ENCODE assay signal across 10 cellular contexts in the genomic region with DNA sequence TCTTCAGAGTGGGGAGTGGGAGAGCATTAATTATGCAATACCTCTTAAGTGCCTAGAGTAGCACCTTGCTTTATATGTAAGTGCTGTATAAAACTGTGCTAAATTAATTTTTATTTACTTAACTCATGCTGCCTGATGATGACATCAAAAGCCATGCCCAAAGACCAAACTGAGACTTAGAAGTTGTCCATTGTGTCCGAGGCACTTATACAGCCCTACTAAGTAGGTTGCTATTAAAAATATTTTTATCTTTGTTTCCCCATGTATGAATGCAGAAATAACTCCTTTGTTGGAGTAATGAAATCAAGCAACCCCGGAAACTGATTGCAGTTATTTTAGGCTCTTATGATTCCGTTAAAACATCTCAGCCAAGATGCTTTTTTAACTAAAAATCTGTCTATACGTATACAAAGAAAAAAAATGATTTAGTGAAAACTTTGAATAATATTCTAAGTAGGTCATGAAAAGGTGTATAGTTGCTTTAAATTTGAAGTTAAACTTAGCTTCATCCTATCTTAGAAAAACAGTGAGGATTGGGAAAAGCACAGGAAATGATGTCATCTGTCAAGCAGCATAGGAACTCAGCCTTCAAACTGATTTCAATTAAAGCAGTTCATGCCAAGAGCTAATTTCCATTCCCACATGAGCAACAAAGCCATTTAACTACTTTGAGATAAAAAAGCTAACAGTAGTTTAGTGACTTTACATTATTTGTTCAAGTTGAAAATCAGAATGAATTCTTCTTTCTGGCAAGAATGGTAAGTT. TPM values are rescaled to one million over a fixed set of nuclear protein-coding genes. Genes with fewer than 3 reads are reported as not detected.
A peak's percentile ranks its signal among the peaks of the same experiment; 100 is the strongest.
DNase-seq lines count a peak whose midpoint lies in the region; ATAC-seq and TF ChIP-seq lines count a peak whose summit lies in the region.
"Had no signal": no experiment of that assay in that cellular context is flagged by ENCODE, and none has a peak within 500 bp of the region (broad histone marks: within the 10 kb centered on the region; RNA-seq: fewer than 3 reads in every experiment).

No MANE protein-coding gene starts in this region.

- no peak overlapping the region for H3K9ac ChIP-seq in PC-3 (ENCODE audit: low read length)
- H3K9ac ChIP-seq in mesenchymal stem cell (ENCODE audit: low read length) = peak overlapping the region; percentile 55

- no peak overlapping the region for H3K4me3 ChIP-seq in PC-3 (ENCODE audit: low read length)
- no peak overlapping the region for H3K4me3 ChIP-seq in epithelial cell of esophagus (ENCODE audit: low read length)
- no peak overlapping the region for H3K4me3 ChIP-seq in mesenchymal stem cell (ENCODE audit: insufficient read depth in 1 of 2, low read depth in 1 of 2, low read length in 2 of 2)

- no peaks in the 10 kb centered on the region for H3K36me3 Mint-ChIP-seq in T-helper 2 cell treated with Interferon-gamma antibody and Interleukin-4, amounts not matched to agents 5 μg/mL and 100 μg/mL, for 36 hours (ENCODE audit: low read depth)
- H3K36me3 Mint-ChIP-seq in activated naive CD8-positive, alpha-beta T cell treated with anti-CD3 and anti-CD28 coated beads, Interleukin-2, amount 50 U/mL, for 24 hours (ENCODE audit: low read depth) = no peaks in the 10 kb centered on the region

- H3K27me3 ChIP-seq in PC-3 (ENCODE audit: low read length) = no peaks in the 10 kb centered on the region
- H3K27me3 ChIP-seq in mesenchymal stem cell (ENCODE audit: control insufficient read depth in 1 of 2, insufficient read depth in 1 of 2, low read length in 2 of 2) = no peaks in the 10 kb centered on the region

- no peak for ATAC-seq in PC-3
- ATAC-seq in activated naive CD8-positive, alpha-beta T cell treated with anti-CD3 and anti-CD28 coated beads, Interleukin-2, amount 50 U/mL, for 24 hours = no peak

- no TSS peak for BruUV-seq in PC-3 (replicated peaks; lab: Mats Ljungman, UMichigan)

- no peak overlapping the region for H3K23ac ChIP-seq in mesenchymal stem cell (ENCODE audit: low read length in 2 of 2)

- H3K79me1 ChIP-seq in mesenchymal stem cell (replicated peaks; ENCODE audit: low read length, poor library complexity, severe bottlenecking) = peaks cover 19% of the 10 kb centered on the region

- H3K9me3 Mint-ChIP-seq in T-helper 2 cell treated with Interferon-gamma antibody and Interleukin-4, amounts not matched to agents 5 μg/mL and 100 μg/mL, for 36 hours = no peaks in the 10 kb centered on the region
- no peaks in the 10 kb centered on the region for H3K9me3 Mint-ChIP-seq in activated naive CD8-positive, alpha-beta T cell treated with anti-CD3 and anti-CD28 coated beads, Interleukin-2, amount 50 U/mL, for 24 hours

- POLR2A ChIA-PET in PC-3 (lab: Charles Lee; ENCODE audit: unreplicated experiment) = no interaction called here

- no peak overlapping the region for H3K4me3 Mint-ChIP-seq in T-helper 2 cell treated with Interferon-gamma antibody and Interleukin-4, amounts not matched to agents 5 μg/mL and 100 μg/mL, for 36 hours
- no peak overlapping the region for H3K4me3 Mint-ChIP-seq in activated naive CD8-positive, alpha-beta T cell treated with anti-CD3 and anti-CD28 coated beads, Interleukin-2, amount 50 U/mL, for 24 hours

- no peak for TF ChIP-seq CTCF in PC-3 (conservative IDR thresholded peaks at IDR 0.05; ENCODE audit: low read depth, low read length)
- no peak for TF ChIP-seq CTCF in epithelial cell of esophagus (IDR thresholded peaks at IDR 0.05; ENCODE audit: insufficient read depth, low read depth, low read length, missing control alignments)

- H2AFZ ChIP-seq in PC-3 (ENCODE audit: low read length) (no peak overlapping the region), mesenchymal stem cell (ENCODE audit: low read depth, low read length) (no peak overlapping the region)

- no peak overlapping the region for H2BK12ac ChIP-seq in mesenchymal stem cell (ENCODE audit: low read length in 2 of 2)

- no peak overlapping the region for H2AK5ac ChIP-seq in mesenchymal stem cell (ENCODE audit: low read length, severe bottlenecking)

- no peaks in the 10 kb centered on the region for H4K20me1 ChIP-seq in PC-3 (ENCODE audit: low read length)

- H3K9me3 ChIP-seq in PC-3 (ENCODE audit: low read length) (no peaks in the 10 kb centered on the region), mesenchymal stem cell (ENCODE audit: control insufficient read depth, low read length) (no peaks in the 10 kb centered on the region)

- H3K27me3 Mint-ChIP-seq in T-helper 2 cell treated with Interferon-gamma antibody and Interleukin-4, amounts not matched to agents 5 μg/mL and 100 μg/mL, for 36 hours (ENCODE audit: low read depth) = no peaks in the 10 kb centered on the region
- no peaks in the 10 kb centered on the region for H3K27me3 Mint-ChIP-seq in activated naive CD8-positive, alpha-beta T cell treated with anti-CD3 and anti-CD28 coated beads, Interleukin-2, amount 50 U/mL, for 24 hours

- no peak overlapping the region for H2BK120ac ChIP-seq in mesenchymal stem cell (ENCODE audit: low read depth, low read length)

- H2BK5ac ChIP-seq in mesenchymal stem cell (ENCODE audit: low read depth, low read length, poor library complexity, severe bottlenecking) = no peak overlapping the region

- H3K18ac ChIP-seq in mesenchymal stem cell (ENCODE audit: low read depth in 1 of 2, low read length in 2 of 2) = no peak overlapping the region

- no peak overlapping the region for H4K8ac ChIP-seq in mesenchymal stem cell (ENCODE audit: low read length)

- no peak overlapping the region for H3K27ac ChIP-seq in PC-3 (ENCODE audit: low read length)
- no peak overlapping the region for H3K27ac ChIP-seq in mesenchymal stem cell (ENCODE audit: low read length, poor library complexity, severe bottlenecking)

- CTCF ChIA-PET in PC-3 (lab: Charles Lee) = no interaction called here

- no peak overlapping the region for H2BK15ac ChIP-seq in mesenchymal stem cell (ENCODE audit: low read depth, poor library complexity, severe bottlenecking)

- DNase-seq in A172 (ENCODE audit: low spot score) (peak; percentile 64), PC-3 (peak; percentile 4), epithelial cell of esophagus (ENCODE audit: low read depth) (peak; percentile 50), mesenchymal stem cell (peak; percentile 76), posterior cingulate gyrus (no peak), DMS53 (lab: John Stamatoyannopoulos, UW) (no peak)
- DNase-seq in T-helper 2 cell treated with Interferon-gamma antibody and Interleukin-4, amounts not matched to agents 5 μg/mL and 100 μg/mL, for 36 hours (ENCODE audit: low spot score) = no peak
- DNase-seq in activated naive CD8-positive, alpha-beta T cell treated with anti-CD3 and anti-CD28 coated beads, Interleukin-2, amount 50 U/mL, for 24 hours = no peak
- DNase-seq: central memory CD4-positive, alpha-beta T cell; NCI-H1092 treated with DMSO at 0.1 percent for 48 hours had no signal

- no peaks in the 10 kb centered on the region for H3K9me2 ChIP-seq in PC-3 (replicated peaks; ENCODE audit: low read length)

- H3K4me1 ChIP-seq in PC-3 (ENCODE audit: insufficient read depth, low read length) (peaks cover 6% of the 10 kb centered on the region), mesenchymal stem cell (ENCODE audit: control insufficient read depth, insufficient read depth, low read depth, low read length) (peaks cover 1% of the 10 kb centered on the region)

- H3K14ac ChIP-seq in mesenchymal stem cell (ENCODE audit: low read length in 2 of 2) = no peak overlapping the region

- 40% methylated on average over 1 of the region's 4 CpGs for WGBS in mesenchymal stem cell

- intact Hi-C loops in PC-3 (cut with micrococcal nuclease) = no loop called here
- intact Hi-C loops in posterior cingulate gyrus (cut with DNase I) = no loop called here

- H3F3A ChIP-seq in PC-3 (ENCODE audit: low read length, unreplicated experiment) = no peaks in the 10 kb centered on the region

- no peak overlapping the region for H3K27ac Mint-ChIP-seq in T-helper 2 cell treated with Interferon-gamma antibody and Interleukin-4, amounts not matched to agents 5 μg/mL and 100 μg/mL, for 36 hours
- H3K27ac Mint-ChIP-seq in activated naive CD8-positive, alpha-beta T cell treated with anti-CD3 and anti-CD28 coated beads, Interleukin-2, amount 50 U/mL, for 24 hours = no peak overlapping the region

- H3K79me2 ChIP-seq in PC-3 (ENCODE audit: low read length) = no peaks in the 10 kb centered on the region

- H3K4me2 ChIP-seq in PC-3 (ENCODE audit: low read length) (no peak overlapping the region), mesenchymal stem cell (ENCODE audit: low read length, poor library complexity, severe bottlenecking) (no peak overlapping the region)

- H4K91ac ChIP-seq in mesenchymal stem cell (ENCODE audit: low read length) = no peak overlapping the region

- H3K36me3 ChIP-seq in PC-3 (ENCODE audit: low read depth, low read length) (no peaks in the 10 kb centered on the region), mesenchymal stem cell (ENCODE audit: control insufficient read depth in 1 of 2, insufficient read depth in 2 of 2, low read depth in 1 of 2, low read length in 2 of 2) (peaks cover 22 to 96% of the 10 kb centered on the region in 2 experiments)

- H3K4ac ChIP-seq in mesenchymal stem cell (ENCODE audit: low read depth in 1 of 2, low read length in 2 of 2) = no peak overlapping the region

- H3K4me1 Mint-ChIP-seq in T-helper 2 cell treated with Interferon-gamma antibody and Interleukin-4, amounts not matched to agents 5 μg/mL and 100 μg/mL, for 36 hours (ENCODE audit: low read depth) = no peaks in the 10 kb centered on the region
- H3K4me1 Mint-ChIP-seq in activated naive CD8-positive, alpha-beta T cell treated with anti-CD3 and anti-CD28 coated beads, Interleukin-2, amount 50 U/mL, for 24 hours = no peaks in the 10 kb centered on the region

RNA-seq across cellular contexts. Expression of gene FBN1, which starts 43.0 kb away (rescaled TPM):
- total RNA-seq in A172 (2014; rRNA removed; shearing (Covaris generic)) = 142 and 156 TPM in 2 replicates
- 6.7 and 7.4 TPM in 2 replicates for total RNA-seq in PC-3 (2014; rRNA removed)
- 170 TPM for polyA plus RNA-seq in mesenchymal stem cell (2013, experiment 1 of 2)
- polyA plus RNA-seq in mesenchymal stem cell (2013, experiment 2 of 2) = 151 TPM

Comparison
In these comparisons a context has a peak if more than half of its experiments do, and no peak if none do; other contexts are left out.
1. DNase-seq: peak in A172 (single experiment), PC-3 (single experiment), epithelial cell of esophagus (single experiment) and mesenchymal stem cell (single experiment); none in T-helper 2 cell treated with Interferon-gamma antibody and Interleukin-4, amounts not matched to agents 5 μg/mL and 100 μg/mL, for 36 hours (single experiment), posterior cingulate gyrus (0 of 10), DMS53 (single experiment) and activated naive CD8-positive, alpha-beta T cell treated with anti-CD3 and anti-CD28 coated beads, Interleukin-2, amount 50 U/mL, for 24 hours (single experiment).
2. RNA of gene FBN1, which starts 43.0 kb away (total RNA-seq): 142 to 156 TPM in A172; 6.7 to 7.4 TPM in PC-3; every median in the first group is over 10 times any median in the second.